In the genomic region with DNA sequence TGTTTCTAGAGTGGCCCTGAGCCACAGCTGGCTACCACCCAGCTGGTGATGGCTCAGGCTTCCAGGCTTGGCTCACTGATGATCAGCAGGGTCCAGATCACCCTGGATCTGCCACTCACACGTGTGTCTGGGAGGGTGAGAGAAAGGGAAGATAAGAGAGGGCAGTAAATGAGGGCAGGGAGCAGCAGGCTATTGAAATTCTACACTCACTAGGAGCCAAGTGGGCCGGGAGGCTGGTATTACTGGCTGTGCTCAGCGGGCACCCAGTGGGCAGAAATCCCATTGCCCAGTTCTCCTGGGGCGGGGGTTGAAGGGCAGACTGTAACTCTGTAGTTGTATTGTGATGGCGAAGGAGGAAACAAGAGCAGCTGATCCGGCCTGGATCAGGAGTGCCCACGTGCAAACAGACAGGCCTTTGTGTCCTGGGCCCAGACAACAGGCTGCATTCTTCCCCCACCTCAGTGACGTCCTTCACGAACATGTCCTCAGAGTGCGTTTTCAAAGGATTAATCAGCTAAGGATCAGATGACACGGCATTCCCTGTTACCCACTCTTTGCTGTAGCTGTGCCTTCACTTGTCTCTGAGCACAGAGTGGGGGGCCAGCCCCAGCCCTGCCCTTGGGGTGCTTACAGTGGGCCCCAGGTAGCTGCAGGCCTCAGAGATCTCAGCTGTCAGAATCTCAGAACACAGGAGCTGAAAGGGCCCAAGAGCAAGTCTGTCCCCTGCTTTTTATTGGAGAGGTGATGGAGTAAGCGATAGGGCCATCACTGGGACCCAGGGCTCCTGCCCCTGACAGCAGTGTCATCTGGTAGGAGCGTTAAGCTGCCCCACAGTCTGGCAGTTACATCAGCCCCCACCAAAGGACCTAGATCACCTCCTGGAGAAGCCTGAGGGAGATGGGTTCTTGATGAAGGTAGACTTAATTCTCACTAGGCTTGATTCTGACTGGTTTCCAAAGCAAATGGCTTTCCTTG, we compare ENCODE assay signal across 1 cellular context.
TF ChIP-seq lines count a peak whose summit lies in the region.

No MANE protein-coding gene starts in this region.

TF ChIP-seq in HepG2, 621 proteins besides CTCF, POLR2A, EP300 and RAD21 (continued from another document and continues in another):
- TF ChIP-seq ZMYM4 (CRISPR knock-in tag; IDR thresholded peaks at IDR 0.05): no peak
- TF ChIP-seq ZNF275 (CRISPR knock-in tag; IDR thresholded peaks at IDR 0.05; ENCODE audit: borderline replicate concordance): no peak
- TF ChIP-seq ZNF75D (CRISPR knock-in tag; IDR thresholded peaks at IDR 0.05; ENCODE audit: borderline replicate concordance): no peak
- TF ChIP-seq PITX1 (CRISPR knock-in tag; IDR thresholded peaks at IDR 0.05): no peak; the same call in 1 of the 2 replicates
- TF ChIP-seq ZNF713 (CRISPR knock-in tag; IDR thresholded peaks at IDR 0.05): no peak
- TF ChIP-seq JARID2 (CRISPR knock-in tag; IDR thresholded peaks at IDR 0.05; ENCODE audit: insufficient replicate concordance): no peak
- no peak for TF ChIP-seq ZNF33B (CRISPR knock-in tag; IDR thresholded peaks at IDR 0.05)
- no peak for TF ChIP-seq CENPT (CRISPR knock-in tag; IDR thresholded peaks at IDR 0.05; ENCODE audit: low read depth)
- TF ChIP-seq, protein P1, sequence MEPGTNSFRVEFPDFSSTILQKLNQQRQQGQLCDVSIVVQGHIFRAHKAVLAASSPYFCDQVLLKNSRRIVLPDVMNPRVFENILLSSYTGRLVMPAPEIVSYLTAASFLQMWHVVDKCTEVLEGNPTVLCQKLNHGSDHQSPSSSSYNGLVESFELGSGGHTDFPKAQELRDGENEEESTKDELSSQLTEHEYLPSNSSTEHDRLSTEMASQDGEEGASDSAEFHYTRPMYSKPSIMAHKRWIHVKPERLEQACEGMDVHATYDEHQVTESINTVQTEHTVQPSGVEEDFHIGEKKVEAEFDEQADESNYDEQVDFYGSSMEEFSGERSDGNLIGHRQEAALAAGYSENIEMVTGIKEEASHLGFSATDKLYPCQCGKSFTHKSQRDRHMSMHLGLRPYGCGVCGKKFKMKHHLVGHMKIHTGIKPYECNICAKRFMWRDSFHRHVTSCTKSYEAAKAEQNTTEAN (CRISPR knock-in tag; conservative IDR thresholded peaks at IDR 0.05): 0 out of 2 replicates have a peak, but pooled peaks have one; percentile 20
- TF ChIP-seq ZNF784 (CRISPR knock-in tag; IDR thresholded peaks at IDR 0.05; ENCODE audit: borderline replicate concordance): no peak
- TF ChIP-seq ZNF180 (CRISPR knock-in tag; IDR thresholded peaks at IDR 0.05; ENCODE audit: borderline replicate concordance, low read depth): no peak
- peak; percentile 65 for TF ChIP-seq FOXO1 (CRISPR knock-in tag; IDR thresholded peaks at IDR 0.05)
- TF ChIP-seq ARNTL (CRISPR knock-in tag; IDR thresholded peaks at IDR 0.05): peak; percentile 30
- TF ChIP-seq PPARG (CRISPR knock-in tag; conservative IDR thresholded peaks at IDR 0.05): no peak
- TF ChIP-seq ZIK1 (CRISPR knock-in tag; IDR thresholded peaks at IDR 0.05; ENCODE audit: borderline replicate concordance, low read depth): no peak
- TF ChIP-seq ZFAT (CRISPR knock-in tag; conservative IDR thresholded peaks at IDR 0.05): no peak
- TF ChIP-seq ZNF253 (CRISPR knock-in tag; IDR thresholded peaks at IDR 0.05; ENCODE audit: borderline replicate concordance): no peak
- TF ChIP-seq, protein P2, sequence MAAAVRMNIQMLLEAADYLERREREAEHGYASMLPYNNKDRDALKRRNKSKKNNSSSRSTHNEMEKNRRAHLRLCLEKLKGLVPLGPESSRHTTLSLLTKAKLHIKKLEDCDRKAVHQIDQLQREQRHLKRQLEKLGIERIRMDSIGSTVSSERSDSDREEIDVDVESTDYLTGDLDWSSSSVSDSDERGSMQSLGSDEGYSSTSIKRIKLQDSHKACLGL (CRISPR knock-in tag; IDR thresholded peaks at IDR 0.05): peak; percentile 29; the same call in 1 of the 2 replicates
- peak; percentile 74; the same call in 1 of the 2 replicates for TF ChIP-seq MYC (CRISPR knock-in tag; IDR thresholded peaks at IDR 0.05; ENCODE audit: borderline replicate concordance)
- TF ChIP-seq, protein P3, sequence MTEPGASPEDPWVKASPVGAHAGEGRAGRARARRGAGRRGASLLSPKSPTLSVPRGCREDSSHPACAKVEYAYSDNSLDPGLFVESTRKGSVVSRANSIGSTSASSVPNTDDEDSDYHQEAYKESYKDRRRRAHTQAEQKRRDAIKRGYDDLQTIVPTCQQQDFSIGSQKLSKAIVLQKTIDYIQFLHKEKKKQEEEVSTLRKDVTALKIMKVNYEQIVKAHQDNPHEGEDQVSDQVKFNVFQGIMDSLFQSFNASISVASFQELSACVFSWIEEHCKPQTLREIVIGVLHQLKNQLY (CRISPR knock-in tag; IDR thresholded peaks at IDR 0.05): no peak
- no peak for TF ChIP-seq CREB3 (CRISPR knock-in tag; IDR thresholded peaks at IDR 0.05)
- TF ChIP-seq KDM3A (CRISPR knock-in tag; IDR thresholded peaks at IDR 0.05; ENCODE audit: low read depth): no peak
- no peak for TF ChIP-seq YY1 (IDR thresholded peaks at IDR 0.05; ENCODE audit: insufficient read depth, insufficient replicate concordance, low read depth, low read length)
- peak; percentile 70; the same call in 1 of the 2 replicates for TF ChIP-seq TGIF2 (CRISPR knock-in tag; IDR thresholded peaks at IDR 0.05)
- TF ChIP-seq PAF1 (CRISPR knock-in tag; IDR thresholded peaks at IDR 0.05): no peak
- TF ChIP-seq ZNF281 (CRISPR knock-in tag; IDR thresholded peaks at IDR 0.05; ENCODE audit: borderline replicate concordance): peak; percentile 37; the same call in 1 of the 2 replicates
- TF ChIP-seq FOXJ3 (CRISPR knock-in tag; IDR thresholded peaks at IDR 0.05; ENCODE audit: borderline replicate concordance): no peak
- 0 out of 2 replicates have a peak, but pooled peaks have one; percentile 16 for TF ChIP-seq ZNF749 (CRISPR knock-in tag; IDR thresholded peaks at IDR 0.05; ENCODE audit: borderline replicate concordance)
- TF ChIP-seq, protein P4, sequence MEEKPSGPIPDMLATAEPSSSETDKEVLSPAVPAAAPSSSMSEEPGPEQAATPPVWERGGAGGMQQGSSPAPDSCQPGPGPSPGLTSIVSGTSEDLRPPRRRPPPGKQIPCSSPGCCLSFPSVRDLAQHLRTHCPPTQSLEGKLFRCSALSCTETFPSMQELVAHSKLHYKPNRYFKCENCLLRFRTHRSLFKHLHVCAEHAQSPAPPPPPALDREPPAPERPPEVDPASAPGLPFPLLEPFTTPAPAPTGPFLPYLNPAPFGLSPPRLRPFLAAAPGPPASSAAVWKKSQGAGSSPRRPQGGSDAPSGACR (CRISPR knock-in tag; IDR thresholded peaks at IDR 0.05): no peak
- no peak for TF ChIP-seq ZNF17 (CRISPR knock-in tag; IDR thresholded peaks at IDR 0.05)
- TF ChIP-seq GLMP (CRISPR knock-in tag; IDR thresholded peaks at IDR 0.05; ENCODE audit: borderline replicate concordance): no peak
- no peak for TF ChIP-seq ZNF550 (CRISPR knock-in tag; IDR thresholded peaks at IDR 0.05; ENCODE audit: borderline replicate concordance)
- TF ChIP-seq GTF3A (CRISPR knock-in tag; conservative IDR thresholded peaks at IDR 0.05): no peak
- TF ChIP-seq, protein P5, sequence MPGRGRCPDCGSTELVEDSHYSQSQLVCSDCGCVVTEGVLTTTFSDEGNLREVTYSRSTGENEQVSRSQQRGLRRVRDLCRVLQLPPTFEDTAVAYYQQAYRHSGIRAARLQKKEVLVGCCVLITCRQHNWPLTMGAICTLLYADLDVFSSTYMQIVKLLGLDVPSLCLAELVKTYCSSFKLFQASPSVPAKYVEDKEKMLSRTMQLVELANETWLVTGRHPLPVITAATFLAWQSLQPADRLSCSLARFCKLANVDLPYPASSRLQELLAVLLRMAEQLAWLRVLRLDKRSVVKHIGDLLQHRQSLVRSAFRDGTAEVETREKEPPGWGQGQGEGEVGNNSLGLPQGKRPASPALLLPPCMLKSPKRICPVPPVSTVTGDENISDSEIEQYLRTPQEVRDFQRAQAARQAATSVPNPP (CRISPR knock-in tag; IDR thresholded peaks at IDR 0.05): no peak
- TF ChIP-seq HNF1B (CRISPR knock-in tag; IDR thresholded peaks at IDR 0.05): peak; percentile 35; the same call in 1 of the 2 replicates
- no peak for TF ChIP-seq RBM22 (optimal IDR thresholded peaks at IDR 0.05; ENCODE audit: low read length)
- peak; percentile 62 for TF ChIP-seq POLR2G (IDR thresholded peaks at IDR 0.05; ENCODE audit: low read depth, low read length)
- TF ChIP-seq ZBTB34 (CRISPR knock-in tag; IDR thresholded peaks at IDR 0.05): no peak
- no peak for TF ChIP-seq HOMEZ (CRISPR knock-in tag; IDR thresholded peaks at IDR 0.05; ENCODE audit: low read depth)
- no peak for TF ChIP-seq TMF1 (CRISPR knock-in tag; IDR thresholded peaks at IDR 0.05; ENCODE audit: low read depth)
